ENCODE assay signal across 1 cellular context in genomic region chr13:20505405-20506366, GRCh38.
TF ChIP-seq lines count a peak whose summit lies in the region.

No MANE protein-coding gene starts in this region.

TF ChIP-seq in HepG2, 621 proteins besides CTCF, POLR2A, EP300 and RAD21 (continued from another document and continues in another):
- TF ChIP-seq NFKBIZ (CRISPR knock-in tag; IDR thresholded peaks at IDR 0.05): no peak; the same call in 1 of the 2 replicates
- TF ChIP-seq POLR2AphosphoS5 (IDR thresholded peaks at IDR 0.05; ENCODE audit: low read depth, low read length): peak; percentile 44; the same call in 1 of the 2 replicates
- 0 out of 2 replicates have a peak, but pooled peaks have one; percentile 38 for TF ChIP-seq ZNF670 (CRISPR knock-in tag; IDR thresholded peaks at IDR 0.05; ENCODE audit: borderline replicate concordance)
- TF ChIP-seq DMAP1 (CRISPR knock-in tag; IDR thresholded peaks at IDR 0.05): peak; percentile 39; the same call in 1 of the 2 replicates
- TF ChIP-seq CREM (IDR thresholded peaks at IDR 0.05): peak; percentile 84
- no peak for TF ChIP-seq CREM (CRISPR knock-in tag; IDR thresholded peaks at IDR 0.05)
- peak; percentile 83 for TF ChIP-seq GATAD2A (CRISPR knock-in tag; IDR thresholded peaks at IDR 0.05)
- TF ChIP-seq, protein P1, sequence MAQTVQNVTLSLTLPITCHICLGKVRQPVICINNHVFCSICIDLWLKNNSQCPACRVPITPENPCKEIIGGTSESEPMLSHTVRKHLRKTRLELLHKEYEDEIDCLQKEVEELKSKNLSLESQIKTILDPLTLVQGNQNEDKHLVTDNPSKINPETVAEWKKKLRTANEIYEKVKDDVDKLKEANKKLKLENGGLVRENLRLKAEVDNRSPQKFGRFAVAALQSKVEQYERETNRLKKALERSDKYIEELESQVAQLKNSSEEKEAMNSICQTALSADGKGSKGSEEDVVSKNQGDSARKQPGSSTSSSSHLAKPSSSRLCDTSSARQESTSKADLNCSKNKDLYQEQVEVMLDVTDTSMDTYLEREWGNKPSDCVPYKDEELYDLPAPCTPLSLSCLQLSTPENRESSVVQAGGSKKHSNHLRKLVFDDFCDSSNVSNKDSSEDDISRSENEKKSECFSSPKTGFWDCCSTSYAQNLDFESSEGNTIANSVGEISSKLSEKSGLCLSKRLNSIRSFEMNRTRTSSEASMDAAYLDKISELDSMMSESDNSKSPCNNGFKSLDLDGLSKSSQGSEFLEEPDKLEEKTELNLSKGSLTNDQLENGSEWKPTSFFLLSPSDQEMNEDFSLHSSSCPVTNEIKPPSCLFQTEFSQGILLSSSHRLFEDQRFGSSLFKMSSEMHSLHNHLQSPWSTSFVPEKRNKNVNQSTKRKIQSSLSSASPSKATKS (CRISPR knock-in tag; IDR thresholded peaks at IDR 0.05): no peak
- peak; percentile 74; the same call in 1 of the 2 replicates for TF ChIP-seq NR2F2 (IDR thresholded peaks at IDR 0.05; ENCODE audit: borderline replicate concordance, low read depth)
- TF ChIP-seq ZNF703 (CRISPR knock-in tag; IDR thresholded peaks at IDR 0.05; ENCODE audit: borderline replicate concordance): no peak
- TF ChIP-seq ZNF451 (CRISPR knock-in tag; IDR thresholded peaks at IDR 0.05): no peak
- TF ChIP-seq SRY (CRISPR knock-in tag; IDR thresholded peaks at IDR 0.05): 0 out of 2 replicates have a peak, but pooled peaks have one; percentile 15
- peak; percentile 39; the same call in 1 of the 2 replicates for TF ChIP-seq MAFF (IDR thresholded peaks at IDR 0.05; ENCODE audit: low read depth, low read length)
- peak; percentile 56; the same call in 1 of the 2 replicates for TF ChIP-seq ZNF124 (CRISPR knock-in tag; IDR thresholded peaks at IDR 0.05)
- no peak for TF ChIP-seq ZFP36L1 (CRISPR knock-in tag; IDR thresholded peaks at IDR 0.05)
- 0 out of 2 replicates have a peak, but pooled peaks have one; percentile 27 for TF ChIP-seq CCDC6 (CRISPR knock-in tag; IDR thresholded peaks at IDR 0.05)
- TF ChIP-seq ZHX2 (IDR thresholded peaks at IDR 0.05; ENCODE audit: low read depth): no peak
- TF ChIP-seq ZHX2 (CRISPR knock-in tag; IDR thresholded peaks at IDR 0.05; ENCODE audit: borderline replicate concordance): 0 out of 2 replicates have a peak, but pooled peaks have one; percentile 57
- peak; percentile 40; the same call in 1 of the 2 replicates for TF ChIP-seq ZNF816 (CRISPR knock-in tag; IDR thresholded peaks at IDR 0.05; ENCODE audit: borderline replicate concordance)
- TF ChIP-seq ZNF256 (CRISPR knock-in tag; conservative IDR thresholded peaks at IDR 0.05): no peak
- TF ChIP-seq FOSL2 (CRISPR knock-in tag; IDR thresholded peaks at IDR 0.05): peak; percentile 39; the same call in 1 of the 2 replicates
- TF ChIP-seq ZNF335 (CRISPR knock-in tag; IDR thresholded peaks at IDR 0.05): peak; percentile 56; the same call in 1 of the 2 replicates
- TF ChIP-seq TCF12 (IDR thresholded peaks at IDR 0.05): no peak
- TF ChIP-seq TCF12 (CRISPR knock-in tag; IDR thresholded peaks at IDR 0.05): peak; percentile 54; the same call in 1 of the 2 replicates
- 0 out of 2 replicates have a peak, but pooled peaks have one; percentile 50 for TF ChIP-seq JUND (CRISPR knock-in tag; IDR thresholded peaks at IDR 0.05)
- peak; percentile 63; the same call in 1 of the 2 replicates for TF ChIP-seq DPF2 (CRISPR knock-in tag; IDR thresholded peaks at IDR 0.05; ENCODE audit: borderline replicate concordance, low read depth)
- peak; percentile 44; the same call in 1 of the 2 replicates for TF ChIP-seq BHLHE40 (IDR thresholded peaks at IDR 0.05; ENCODE audit: low read length)
- TF ChIP-seq, protein P2, sequence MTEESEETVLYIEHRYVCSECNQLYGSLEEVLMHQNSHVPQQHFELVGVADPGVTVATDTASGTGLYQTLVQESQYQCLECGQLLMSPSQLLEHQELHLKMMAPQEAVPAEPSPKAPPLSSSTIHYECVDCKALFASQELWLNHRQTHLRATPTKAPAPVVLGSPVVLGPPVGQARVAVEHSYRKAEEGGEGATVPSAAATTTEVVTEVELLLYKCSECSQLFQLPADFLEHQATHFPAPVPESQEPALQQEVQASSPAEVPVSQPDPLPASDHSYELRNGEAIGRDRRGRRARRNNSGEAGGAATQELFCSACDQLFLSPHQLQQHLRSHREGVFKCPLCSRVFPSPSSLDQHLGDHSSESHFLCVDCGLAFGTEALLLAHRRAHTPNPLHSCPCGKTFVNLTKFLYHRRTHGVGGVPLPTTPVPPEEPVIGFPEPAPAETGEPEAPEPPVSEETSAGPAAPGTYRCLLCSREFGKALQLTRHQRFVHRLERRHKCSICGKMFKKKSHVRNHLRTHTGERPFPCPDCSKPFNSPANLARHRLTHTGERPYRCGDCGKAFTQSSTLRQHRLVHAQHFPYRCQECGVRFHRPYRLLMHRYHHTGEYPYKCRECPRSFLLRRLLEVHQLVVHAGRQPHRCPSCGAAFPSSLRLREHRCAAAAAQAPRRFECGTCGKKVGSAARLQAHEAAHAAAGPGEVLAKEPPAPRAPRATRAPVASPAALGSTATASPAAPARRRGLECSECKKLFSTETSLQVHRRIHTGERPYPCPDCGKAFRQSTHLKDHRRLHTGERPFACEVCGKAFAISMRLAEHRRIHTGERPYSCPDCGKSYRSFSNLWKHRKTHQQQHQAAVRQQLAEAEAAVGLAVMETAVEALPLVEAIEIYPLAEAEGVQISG (CRISPR knock-in tag; IDR thresholded peaks at IDR 0.05): peak; percentile 39; the same call in 1 of the 2 replicates
- TF ChIP-seq, protein P3, sequence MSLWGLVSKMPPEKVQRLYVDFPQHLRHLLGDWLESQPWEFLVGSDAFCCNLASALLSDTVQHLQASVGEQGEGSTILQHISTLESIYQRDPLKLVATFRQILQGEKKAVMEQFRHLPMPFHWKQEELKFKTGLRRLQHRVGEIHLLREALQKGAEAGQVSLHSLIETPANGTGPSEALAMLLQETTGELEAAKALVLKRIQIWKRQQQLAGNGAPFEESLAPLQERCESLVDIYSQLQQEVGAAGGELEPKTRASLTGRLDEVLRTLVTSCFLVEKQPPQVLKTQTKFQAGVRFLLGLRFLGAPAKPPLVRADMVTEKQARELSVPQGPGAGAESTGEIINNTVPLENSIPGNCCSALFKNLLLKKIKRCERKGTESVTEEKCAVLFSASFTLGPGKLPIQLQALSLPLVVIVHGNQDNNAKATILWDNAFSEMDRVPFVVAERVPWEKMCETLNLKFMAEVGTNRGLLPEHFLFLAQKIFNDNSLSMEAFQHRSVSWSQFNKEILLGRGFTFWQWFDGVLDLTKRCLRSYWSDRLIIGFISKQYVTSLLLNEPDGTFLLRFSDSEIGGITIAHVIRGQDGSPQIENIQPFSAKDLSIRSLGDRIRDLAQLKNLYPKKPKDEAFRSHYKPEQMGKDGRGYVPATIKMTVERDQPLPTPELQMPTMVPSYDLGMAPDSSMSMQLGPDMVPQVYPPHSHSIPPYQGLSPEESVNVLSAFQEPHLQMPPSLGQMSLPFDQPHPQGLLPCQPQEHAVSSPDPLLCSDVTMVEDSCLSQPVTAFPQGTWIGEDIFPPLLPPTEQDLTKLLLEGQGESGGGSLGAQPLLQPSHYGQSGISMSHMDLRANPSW (CRISPR knock-in tag; IDR thresholded peaks at IDR 0.05; ENCODE audit: borderline replicate concordance): peak; percentile 28; the same call in 1 of the 2 replicates
- no peak for TF ChIP-seq SOX6 (IDR thresholded peaks at IDR 0.05)
- peak; percentile 92 for TF ChIP-seq SOX6 (CRISPR knock-in tag; IDR thresholded peaks at IDR 0.05)
- TF ChIP-seq, protein P4, sequence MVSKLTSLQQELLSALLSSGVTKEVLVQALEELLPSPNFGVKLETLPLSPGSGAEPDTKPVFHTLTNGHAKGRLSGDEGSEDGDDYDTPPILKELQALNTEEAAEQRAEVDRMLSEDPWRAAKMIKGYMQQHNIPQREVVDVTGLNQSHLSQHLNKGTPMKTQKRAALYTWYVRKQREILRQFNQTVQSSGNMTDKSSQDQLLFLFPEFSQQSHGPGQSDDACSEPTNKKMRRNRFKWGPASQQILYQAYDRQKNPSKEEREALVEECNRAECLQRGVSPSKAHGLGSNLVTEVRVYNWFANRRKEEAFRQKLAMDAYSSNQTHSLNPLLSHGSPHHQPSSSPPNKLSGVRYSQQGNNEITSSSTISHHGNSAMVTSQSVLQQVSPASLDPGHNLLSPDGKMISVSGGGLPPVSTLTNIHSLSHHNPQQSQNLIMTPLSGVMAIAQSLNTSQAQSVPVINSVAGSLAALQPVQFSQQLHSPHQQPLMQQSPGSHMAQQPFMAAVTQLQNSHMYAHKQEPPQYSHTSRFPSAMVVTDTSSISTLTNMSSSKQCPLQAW (CRISPR knock-in tag; IDR thresholded peaks at IDR 0.05): peak; percentile 84
- no peak for TF ChIP-seq ATRX (CRISPR knock-in tag; IDR thresholded peaks at IDR 0.05; ENCODE audit: borderline replicate concordance)
- TF ChIP-seq REPIN1 (CRISPR knock-in tag; IDR thresholded peaks at IDR 0.05; ENCODE audit: borderline replicate concordance, low read depth): peak; percentile 70; the same call in 1 of the 2 replicates
- TF ChIP-seq, protein P5, sequence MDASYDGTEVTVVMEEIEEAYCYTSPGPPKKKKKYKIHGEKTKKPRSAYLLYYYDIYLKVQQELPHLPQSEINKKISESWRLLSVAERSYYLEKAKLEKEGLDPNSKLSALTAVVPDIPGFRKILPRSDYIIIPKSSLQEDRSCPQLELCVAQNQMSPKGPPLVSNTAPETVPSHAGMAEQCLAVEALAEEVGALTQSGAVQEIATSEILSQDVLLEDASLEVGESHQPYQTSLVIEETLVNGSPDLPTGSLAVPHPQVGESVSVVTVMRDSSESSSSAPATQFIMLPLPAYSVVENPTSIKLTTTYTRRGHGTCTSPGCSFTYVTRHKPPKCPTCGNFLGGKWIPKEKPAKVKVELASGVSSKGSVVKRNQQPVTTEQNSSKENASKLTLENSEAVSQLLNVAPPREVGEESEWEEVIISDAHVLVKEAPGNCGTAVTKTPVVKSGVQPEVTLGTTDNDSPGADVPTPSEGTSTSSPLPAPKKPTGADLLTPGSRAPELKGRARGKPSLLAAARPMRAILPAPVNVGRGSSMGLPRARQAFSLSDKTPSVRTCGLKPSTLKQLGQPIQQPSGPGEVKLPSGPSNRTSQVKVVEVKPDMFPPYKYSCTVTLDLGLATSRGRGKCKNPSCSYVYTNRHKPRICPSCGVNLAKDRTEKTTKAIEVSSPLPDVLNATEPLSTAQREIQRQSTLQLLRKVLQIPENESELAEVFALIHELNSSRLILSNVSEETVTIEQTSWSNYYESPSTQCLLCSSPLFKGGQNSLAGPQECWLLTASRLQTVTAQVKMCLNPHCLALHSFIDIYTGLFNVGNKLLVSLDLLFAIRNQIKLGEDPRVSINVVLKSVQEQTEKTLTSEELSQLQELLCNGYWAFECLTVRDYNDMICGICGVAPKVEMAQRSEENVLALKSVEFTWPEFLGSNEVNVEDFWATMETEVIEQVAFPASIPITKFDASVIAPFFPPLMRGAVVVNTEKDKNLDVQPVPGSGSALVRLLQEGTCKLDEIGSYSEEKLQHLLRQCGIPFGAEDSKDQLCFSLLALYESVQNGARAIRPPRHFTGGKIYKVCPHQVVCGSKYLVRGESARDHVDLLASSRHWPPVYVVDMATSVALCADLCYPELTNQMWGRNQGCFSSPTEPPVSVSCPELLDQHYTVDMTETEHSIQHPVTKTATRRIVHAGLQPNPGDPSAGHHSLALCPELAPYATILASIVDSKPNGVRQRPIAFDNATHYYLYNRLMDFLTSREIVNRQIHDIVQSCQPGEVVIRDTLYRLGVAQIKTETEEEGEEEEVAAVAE (CRISPR knock-in tag; IDR thresholded peaks at IDR 0.05; ENCODE audit: borderline replicate concordance): 0 out of 2 replicates have a peak, but pooled peaks have one; percentile 36
- TF ChIP-seq SP4 (CRISPR knock-in tag; IDR thresholded peaks at IDR 0.05): peak; percentile 50; the same call in 1 of the 2 replicates
- peak; percentile 72; the same call in 1 of the 2 replicates for TF ChIP-seq CHD4 (IDR thresholded peaks at IDR 0.05; ENCODE audit: borderline replicate concordance, low read length)
- peak; percentile 56; the same call in 1 of the 2 replicates for TF ChIP-seq SNAPC2 (CRISPR knock-in tag; IDR thresholded peaks at IDR 0.05)
- no peak for TF ChIP-seq NONO (IDR thresholded peaks at IDR 0.05)
- peak; percentile 66; the same call in 1 of the 2 replicates for TF ChIP-seq NONO (CRISPR knock-in tag; conservative IDR thresholded peaks at IDR 0.05)
- TF ChIP-seq HHEX (CRISPR knock-in tag; IDR thresholded peaks at IDR 0.05): peak; percentile 66
- TF ChIP-seq ZNF776 (CRISPR knock-in tag; IDR thresholded peaks at IDR 0.05): no peak
- TF ChIP-seq NR2C2 (CRISPR knock-in tag; IDR thresholded peaks at IDR 0.05; ENCODE audit: borderline replicate concordance): 0 out of 2 replicates have a peak, but pooled peaks have one; percentile 26
- TF ChIP-seq BORCS8-MEF2B (CRISPR knock-in tag; IDR thresholded peaks at IDR 0.05): no peak
- no peak for TF ChIP-seq ZNF780A (CRISPR knock-in tag; IDR thresholded peaks at IDR 0.05)
- peak; percentile 77 for TF ChIP-seq POGZ (CRISPR knock-in tag; IDR thresholded peaks at IDR 0.05)
- TF ChIP-seq NR2F6 (IDR thresholded peaks at IDR 0.05): peak; percentile 84
- TF ChIP-seq NR2F6 (CRISPR knock-in tag; IDR thresholded peaks at IDR 0.05): peak; percentile 69
